Comparison of ENCODE assay signal across 18 cellular contexts in the genomic region with DNA sequence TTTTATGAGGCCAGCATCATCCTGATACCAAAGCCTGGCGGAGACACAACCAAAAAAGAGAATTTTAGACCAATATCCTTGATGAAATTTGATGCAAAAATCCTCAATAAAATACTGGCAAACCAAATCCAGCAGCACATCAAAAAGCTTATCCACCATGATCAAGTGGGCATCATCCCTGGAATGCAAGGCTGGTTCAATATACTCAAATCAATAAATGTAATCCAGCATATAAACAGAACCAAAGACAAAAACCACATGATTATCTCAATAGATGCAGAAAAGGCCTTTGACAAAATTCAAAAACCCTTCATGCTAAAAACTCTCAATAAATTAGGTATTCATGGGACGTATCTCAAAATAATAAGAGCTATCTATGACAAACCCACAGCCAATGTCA. TPM values are rescaled to one million over a fixed set of nuclear protein-coding genes. Genes with fewer than 3 reads are reported as not detected.
"Had no signal": no experiment of that assay in that cellular context is flagged by ENCODE, and none has a peak within 500 bp of the region (broad histone marks: within the 10 kb centered on the region; RNA-seq: fewer than 3 reads in every experiment).

No MANE protein-coding gene starts in this region.

RNA-seq across cellular contexts. Expression of a gene that starts 48.2 kb away (rescaled TPM):
- total RNA-seq: activated naive CD4-positive, alpha-beta T cell treated with anti-CD3 and anti-CD28 coated beads for 36 hours; activated naive CD8-positive, alpha-beta T cell treated with anti-CD3 and anti-CD28 coated beads for 36 hours; activated naive CD8-positive, alpha-beta T cell treated with anti-CD3 and anti-CD28 coated beads, Interleukin-2, amount 10 ng/mL, durations not matched to agents 7 days and 5 days; activated T-cell treated with anti-CD3 and anti-CD28 coated beads, Interleukin-2, amount 50 U/mL, for 4 hours; activated T-cell treated with anti-CD3 and anti-CD28 coated beads, Interleukin-2, amount 50 U/mL, for 72 hours; activated T-helper 1 cell treated with anti-CD3 and anti-CD28 coated beads, Interleukin-12 subunit alpha, Interleukin-12 subunit beta, Interleukin-2, Interleukin-4 antibody, amounts not matched to agents 30 ng/mL and 10 ng/mL and 1 ng/mL, durations not matched to agents 14 hours and 24 hours and 36 hours; activated T-helper 17 cell treated with anti-CD3 and anti-CD28 coated beads, Interleukin-2, amount 50 U/mL, for 72 hours; activated T-helper 2 cell treated with anti-CD3 and anti-CD28 coated beads, Interferon-gamma antibody, Interleukin-2, Interleukin-4, amounts not matched to agents 10 μg/mL and 5 μg/mL and 100 μg/mL, durations not matched to agents 14 hours and 24 hours and 36 hours; aorta; ascending aorta; astrocyte; body of pancreas; breast epithelium; bronchial epithelial cell; cardiac muscle cell; cardiac septum; cerebellum; chondrocyte had no signal
- polyA plus RNA-seq: cardiac muscle cell had no signal
